ENCODE assay signal across 8 cellular contexts in the genomic region with DNA sequence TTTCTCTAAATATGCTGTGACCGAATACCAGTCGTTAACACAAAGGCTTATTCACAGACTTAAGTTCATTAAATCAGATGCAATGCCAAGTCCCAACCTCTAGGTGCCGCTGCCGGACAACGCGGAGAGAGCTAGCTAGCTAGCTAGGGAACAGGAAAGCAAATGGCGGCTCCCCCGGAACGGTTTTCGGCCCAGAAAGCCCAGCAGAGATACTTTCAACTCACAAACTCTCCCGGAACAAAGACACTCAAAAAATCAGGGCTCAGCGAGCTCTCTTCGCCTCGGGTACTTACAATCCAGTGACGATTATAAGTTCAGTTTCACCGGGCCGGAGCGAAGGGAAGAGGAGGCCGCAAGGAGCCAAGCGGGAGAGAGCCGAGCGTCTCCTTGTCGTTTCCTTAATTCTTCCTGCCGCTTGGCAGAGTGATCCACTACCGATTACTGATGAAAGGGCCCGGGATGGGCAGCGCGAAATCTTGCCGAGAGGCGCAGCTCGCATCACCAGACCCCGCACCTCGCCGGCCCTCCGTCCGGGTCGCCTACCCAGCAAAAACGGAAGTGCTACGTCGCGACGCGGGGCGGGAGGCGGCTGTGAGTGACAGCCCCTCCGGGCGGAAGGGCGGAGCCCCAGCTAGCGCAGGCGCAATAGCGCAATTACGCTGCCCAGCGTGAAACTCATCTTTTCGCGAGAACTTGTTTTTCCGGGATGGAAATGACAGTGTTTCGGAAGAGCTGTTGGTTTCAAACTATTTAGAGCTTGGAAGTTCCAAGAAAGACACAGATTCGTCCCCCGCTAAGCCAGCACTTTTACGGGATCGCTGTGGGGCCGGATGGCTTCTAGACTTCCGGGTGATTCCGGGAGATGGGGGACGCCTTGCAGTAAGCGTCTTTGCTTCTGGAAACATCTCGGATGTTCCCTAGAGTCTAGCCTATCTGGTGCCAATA. TPM values are rescaled to one million over a fixed set of nuclear protein-coding genes. Genes with fewer than 3 reads are reported as not detected.
DNase-seq lines count a peak whose midpoint lies in the region; ATAC-seq, FAIRE-seq and TF ChIP-seq lines count a peak whose summit lies in the region.

Gene TAF7 (minus strand): TSS at position 560 of the 945 bp plus-strand sequence. CDS start 740 bp downstream, outside the sequence.

- H3K9me3 ChIP-seq in T-helper 17 cell (ENCODE audit: control insufficient read depth, low read length, poor library complexity, severe bottlenecking) (peaks cover 30% of the 10 kb centered on the region), right atrium auricular region (peaks cover 35 to 55% of the 10 kb centered on the region in 2 donors), psoas muscle (peaks cover 48% of the 10 kb centered on the region)

- H3K4me3 Mint-ChIP-seq in T-helper 17 cell: peak within 1 kb of the TSS; percentile 94

- FAIRE-seq in urothelium cell line (lab: Jason Lieb, UNC): no peak

- H3K4me1 ChIP-seq in right atrium auricular region (peaks cover 0 to 12% of the 10 kb centered on the region in 2 donors), psoas muscle (peaks cover 17% of the 10 kb centered on the region)

- DNase-seq in NCI-H1694 treated with DMSO at 0.1 percent for 48 hours (lab: John Stamatoyannopoulos, UW): peak; percentile 80
- DNase-seq in T-helper 17 cell: peak; percentile 83 to 91 (median 86)
- DNase-seq in amygdala (lab: John Stamatoyannopoulos, UW): peak in 54 of 56 donors; percentile 48 to 92 (median 80)
- peak; percentile 84 for DNase-seq in right atrium auricular region (ENCODE audit: low spot score)
- DNase-seq in psoas muscle: peak; percentile 91 to 97
- peak; percentile 91 for DNase-seq in urothelium cell line (ENCODE audit: low spot score)

- no peaks in the 10 kb centered on the region for H3K27me3 ChIP-seq in right atrium auricular region
- H3K27me3 ChIP-seq in psoas muscle (ENCODE audit: insufficient read depth in 3 of 3, low read length in 2 of 3): no peaks in the 10 kb centered on the region

- H3K36me3 ChIP-seq in right atrium auricular region: peaks cover 41% of the 10 kb centered on the region
- H3K36me3 ChIP-seq in psoas muscle (ENCODE audit: insufficient read depth in 1 of 2, low read depth in 1 of 2): peaks cover 9 to 27% of the 10 kb centered on the region in 2 donors

- ATAC-seq in HG02885 (IDR thresholded peaks at IDR 0.05; ENCODE audit: poor library complexity, unreplicated experiment) (peak; percentile 96), T-helper 17 cell (peak; percentile 91), psoas muscle (peak; percentile 96 to 99 (median 98))

- H3K27me3 Mint-ChIP-seq in T-helper 17 cell: no peaks in the 10 kb centered on the region

- WGBS in psoas muscle, 3 donors: 1% methylated on average over 67 of the region's 67 CpGs

- H3K4me1 Mint-ChIP-seq in T-helper 17 cell: peaks cover 10% of the 10 kb centered on the region

- H3K4me3 ChIP-seq in right atrium auricular region (peak within 1 kb of the TSS; percentile 77 to 82), psoas muscle (peak within 1 kb of the TSS; percentile 81)

- peaks cover 11% of the 10 kb centered on the region for H3K36me3 Mint-ChIP-seq in T-helper 17 cell (ENCODE audit: low read depth)

- peak within 1 kb of the TSS; percentile 96 to 99 for H3K27ac ChIP-seq in right atrium auricular region
- peak within 1 kb of the TSS; percentile 98 for H3K27ac ChIP-seq in psoas muscle

- peak; percentile 97 for TF ChIP-seq POLR2A in GM15510 (IDR thresholded peaks at IDR 0.05; ENCODE audit: borderline replicate concordance, extremely low read depth, insufficient read length)

- H3K27ac Mint-ChIP-seq in T-helper 17 cell: peak within 1 kb of the TSS; percentile 95

- peak; percentile 64 to 90 for TF ChIP-seq CTCF in right atrium auricular region (IDR thresholded peaks at IDR 0.05)
- peak; percentile 89 for TF ChIP-seq CTCF in psoas muscle (IDR thresholded peaks at IDR 0.05)

- intact Hi-C loops in psoas muscle (cut with DNase I): loop anchor here in 1 of 2 donors (5.0 to 10.0 kb wide), 2 partner anchors 196 to 237 kb away; partner anchors contain the start of gene PCDHB4

RNA-seq across cellular contexts. Expression of gene TAF7, which starts in this region (rescaled TPM):
- total RNA-seq in T-helper 17 cell (10 to 100 TPM; 74.4 to 90.7 TPM), right atrium auricular region (10 to 100 TPM; 73.9 to 82.6 TPM), psoas muscle (100 to 1,000 TPM in 2 of 4 donors, 10 to 100 TPM in 2; 92.9 to 139 (median 117) TPM)
- polyA plus RNA-seq in psoas muscle: 100 to 1,000 TPM; 112 to 249 (median 139) TPM

Comparison
In these comparisons a context has a peak if more than half of its experiments do, and no peak if none do; other contexts are left out.
1. Peak in every context shown above with its lines: DNase-seq, ATAC-seq, H3K4me3 ChIP-seq and H3K27ac ChIP-seq.